8 cellular contexts compared by ENCODE assay signal in the genomic region with DNA sequence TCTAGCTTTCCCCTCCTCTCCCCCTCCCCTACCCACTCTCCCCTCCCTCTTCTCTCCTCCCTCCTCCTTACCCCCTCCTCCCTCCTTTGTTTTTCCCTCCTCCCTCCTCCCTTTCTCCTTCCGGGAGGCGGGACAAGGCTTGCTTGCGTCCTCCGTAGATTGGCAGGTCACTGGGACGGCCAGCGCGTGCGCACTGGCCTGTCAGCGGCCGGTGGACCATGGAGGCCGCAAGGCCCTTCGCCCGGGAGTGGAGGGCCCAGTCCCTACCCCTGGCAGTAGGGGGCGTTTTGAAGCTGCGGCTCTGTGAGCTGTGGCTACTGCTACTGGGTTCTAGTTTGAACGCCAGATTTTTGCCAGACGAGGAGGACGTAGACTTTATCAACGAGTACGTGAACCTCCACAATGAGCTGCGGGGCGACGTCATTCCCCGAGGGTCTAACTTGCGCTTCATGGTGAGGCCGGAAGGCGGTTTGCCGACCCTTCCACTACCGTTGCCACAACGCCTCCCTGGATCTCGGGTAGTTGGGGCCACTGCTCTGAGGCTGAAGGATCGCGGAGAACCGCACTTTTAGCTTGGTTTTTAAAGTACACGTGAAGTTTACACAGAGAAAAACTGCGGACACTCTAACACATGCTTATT. TPM values are rescaled to one million over a fixed set of nuclear protein-coding genes. Genes with fewer than 3 reads are reported as not detected.
DNase-seq lines count a peak whose midpoint lies in the region; ATAC-seq and TF ChIP-seq lines count a peak whose summit lies in the region.

A gene (plus strand): TSS at position 191 of the 640 bp plus-strand sequence. CDS start 28 bp downstream, at position 219.

- peaks cover 0 to 5% of the 10 kb centered on the region in 2 donors for H3K4me1 ChIP-seq in breast epithelium
- peaks cover 0 to 6% (median 0%) of the 10 kb centered on the region in 3 donors for H3K4me1 ChIP-seq in skeletal muscle tissue (ENCODE audit: control insufficient read depth in 3 of 3, insufficient read depth in 3 of 3, low read length in 3 of 3)

- intact Hi-C loops in breast epithelium (cut with DNase I; ENCODE audit: low total_unique reads), result loop anchor here (5.0 kb wide), 1 partner anchor 54 kb away; no protein-coding TSS in a partner anchor

- no peaks in the 10 kb centered on the region for H3K27me3 ChIP-seq in breast epithelium
- no peaks in the 10 kb centered on the region for H3K27me3 ChIP-seq in skeletal muscle tissue (ENCODE audit: control insufficient read depth in 3 of 3, insufficient read depth in 3 of 3, low read length in 3 of 3)

- peak; percentile 69 for TF ChIP-seq POLR2A in breast epithelium (IDR thresholded peaks at IDR 0.05)

- H3K36me3 ChIP-seq in breast epithelium (no peaks in the 10 kb centered on the region), skeletal muscle tissue (ENCODE audit: control insufficient read depth in 3 of 3, insufficient read depth in 3 of 3, low read length in 3 of 3) (no peaks in the 10 kb centered on the region)

- peak within 1 kb of the TSS; percentile 86 to 93 (median 87) for H3K9ac ChIP-seq in skeletal muscle tissue (ENCODE audit: low read depth in 1 of 3, low read length in 3 of 3)

- H3K4me3 ChIP-seq in breast epithelium, result peak within 1 kb of the TSS; percentile 51 to 84 (median 70)
- H3K4me3 ChIP-seq in iPS-18c (ENCODE audit: insufficient read depth, low read depth, low read length), result peak within 1 kb of the TSS; percentile 38; the same call in 1 of the 2 replicates
- H3K4me3 ChIP-seq in skeletal muscle tissue (ENCODE audit: low read length in 3 of 3), result peak within 1 kb of the TSS; percentile 85 to 96 (median 85)

- DNase-seq in A172 (ENCODE audit: low spot score) (peak; percentile 95), NCI-H2107 treated with DMSO at 0.1 percent for 48 hours (lab: John Stamatoyannopoulos, UW; ENCODE audit: unreplicated experiment) (peak; percentile 96), breast epithelium (ENCODE audit: low spot score in 2 of 2) (peak; percentile 91 to 94)

- H3K9me3 ChIP-seq in breast epithelium, result no peaks in the 10 kb centered on the region
- no peaks in the 10 kb centered on the region for H3K9me3 ChIP-seq in iPS-18c (ENCODE audit: control insufficient read depth, insufficient read depth, low read length)
- H3K9me3 ChIP-seq in skeletal muscle tissue (ENCODE audit: control insufficient read depth in 3 of 3, low read length in 3 of 3), result no peaks in the 10 kb centered on the region

- TF ChIP-seq CTCF in VCaP (conservative IDR thresholded peaks at IDR 0.05) (peak; percentile 95), breast epithelium (IDR thresholded peaks at IDR 0.05) (peak; percentile 62 to 93 (median 82))

- peak; percentile 96 for ATAC-seq in GM18520 (IDR thresholded peaks at IDR 0.05; ENCODE audit: unreplicated experiment)
- peak; percentile 96 for ATAC-seq in HG03064 (IDR thresholded peaks at IDR 0.05; ENCODE audit: low read depth, unreplicated experiment)

- H3K27ac ChIP-seq in VCaP (peak within 1 kb of the TSS; percentile 77), breast epithelium (peak within 1 kb of the TSS; percentile 96), skeletal muscle tissue (ENCODE audit: low read depth, low read length) (peak within 1 kb of the TSS; percentile 89)

RNA-seq across cellular contexts. Expression of the gene that starts here (rescaled TPM):
- total RNA-seq in A172 (2014; rRNA removed; shearing (Covaris generic)), result 0.24 and 0.76 TPM in 2 replicates
- total RNA-seq in breast epithelium (1 to 10 TPM in 2 of 3 donors, under 1 TPM in 1; 0.80 to 6.3 (median 2.3) TPM), skeletal muscle tissue (not detected)

Comparison
In these comparisons a context has a peak if more than half of its experiments do, and no peak if none do; other contexts are left out.
1. Peak in every context shown above with its lines: DNase-seq, ATAC-seq, H3K4me3 ChIP-seq and H3K27ac ChIP-seq.
2. Peak in DNase-seq in A172; RNA of the gene not detected or under 1 TPM.